34 cellular contexts compared by ENCODE assay signal in genomic region chr10:99767901-99768300, GRCh38.
"Had no signal": no experiment of that assay in that cellular context is flagged by ENCODE, and none has a peak within 500 bp of the region (broad histone marks: within the 10 kb centered on the region; RNA-seq: fewer than 3 reads in every experiment).

No MANE protein-coding gene starts in this region.

- H3K4me2 ChIP-seq: KMS-11 had no signal

- H3K27me3 ChIP-seq: MG63 had no signal

- H3K27ac ChIP-seq: KMS-11 had no signal

- DNase-seq: Karpas-422, Kasumi-1, MG63, MM.1S, MV-4-11, NCI-H1048, NCI-H1092, NCI-H1092 treated with DMSO at 0.1 percent for 48 hours, NCI-H1105, NCI-H1105 treated with DMSO at 0.1 percent for 48 hours, NCI-H1417, NCI-H1417 treated with DMSO at 0.1 percent for 48 hours, NCI-H1436 treated with DMSO at 0.1 percent for 48 hours, NCI-H146, NCI-H1694, NCI-H1694 treated with DMSO at 0.1 percent for 48 hours, NCI-H187, NCI-H187 treated with DMSO at 0.1 percent for 48 hours, NCI-H1930, NCI-H2029, NCI-H2029 treated with DMSO at 0.1 percent for 48 hours, NCI-H2081, NCI-H2081 treated with DMSO at 0.1 percent for 48 hours, NCI-H2107, NCI-H2171, NCI-H2171 treated with DMSO at 0.1 percent for 48 hours, NCI-H2227 treated with DMSO at 0.1 percent for 48 hours, NCI-H226, NCI-H345, NCI-H446, NCI-H446 treated with DMSO at 0.1 percent for 48 hours, NCI-H510A, NCI-H510A treated with DMSO at 0.1 percent for 48 hours had no signal

- H3K4me3 ChIP-seq: MG63 had no signal

- H3K9me3 ChIP-seq: MG63 had no signal

- H3K9ac ChIP-seq: KMS-11 had no signal
